10 cellular contexts compared by ENCODE assay signal in the genomic region with DNA sequence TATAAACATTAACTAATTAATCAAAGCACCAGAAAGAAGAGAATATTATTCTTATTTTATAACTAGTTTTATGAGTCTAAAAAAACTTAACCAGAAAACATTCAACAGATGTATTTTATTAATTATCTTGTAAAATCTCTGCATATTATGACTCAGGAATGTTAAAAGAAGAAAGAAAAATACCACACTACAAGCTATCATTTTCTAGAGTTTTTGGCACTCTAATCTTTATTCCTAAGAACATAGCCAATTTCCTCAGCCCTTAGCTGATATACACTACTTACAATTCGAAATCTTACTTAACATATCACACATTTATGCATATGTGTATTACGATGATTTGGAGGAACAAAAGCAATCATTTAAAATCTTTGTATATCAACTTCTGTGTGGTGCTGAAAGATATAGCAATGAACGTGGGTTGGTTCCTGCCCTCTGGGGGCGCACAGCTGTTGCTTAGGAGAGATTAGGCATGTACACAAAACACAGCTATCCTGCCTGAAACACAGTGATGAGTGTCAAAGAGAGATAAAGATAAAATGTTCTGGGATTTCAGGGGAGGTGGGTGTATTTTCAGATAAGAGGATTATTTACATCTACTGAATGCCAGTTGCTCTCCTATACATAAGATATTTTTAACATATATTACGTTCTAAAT.
A peak's percentile ranks its signal among the peaks of the same experiment; 100 is the strongest.
DNase-seq lines count a peak whose midpoint lies in the region; ATAC-seq and TF ChIP-seq lines count a peak whose summit lies in the region.
"Had no signal": no experiment of that assay in that cellular context is flagged by ENCODE, and none has a peak within 500 bp of the region (broad histone marks: within the 10 kb centered on the region; RNA-seq: fewer than 3 reads in every experiment).

No MANE protein-coding gene starts in this region.

- H3K9me3 Mint-ChIP-seq in T-helper 1 cell treated with Interleukin-12 subunit alpha and Interleukin-12 subunit beta and Interleukin-4 antibody, amounts not matched to agents 30 μg/mL and 1 μg/mL, for 36 hours: no peaks in the 10 kb centered on the region
- H3K9me3 Mint-ChIP-seq in endothelial cell (ENCODE audit: unreplicated experiment): no peaks in the 10 kb centered on the region
- no peaks in the 10 kb centered on the region for H3K9me3 Mint-ChIP-seq in neural crest cell

- H3K36me3 Mint-ChIP-seq in T-helper 1 cell treated with Interleukin-12 subunit alpha and Interleukin-12 subunit beta and Interleukin-4 antibody, amounts not matched to agents 30 μg/mL and 1 μg/mL, for 36 hours (ENCODE audit: low read depth): peaks cover 38% of the 10 kb centered on the region
- H3K36me3 Mint-ChIP-seq in endothelial cell (ENCODE audit: low read depth, unreplicated experiment): no peaks in the 10 kb centered on the region
- peaks cover 5% of the 10 kb centered on the region for H3K36me3 Mint-ChIP-seq in neural crest cell (ENCODE audit: low read depth)

- TF ChIP-seq CTCF in endothelial cell (IDR thresholded peaks at IDR 0.05; ENCODE audit: unreplicated experiment): no peak
- TF ChIP-seq CTCF in neural crest cell (conservative IDR thresholded peaks at IDR 0.05): peak; percentile 20

- no peaks in the 10 kb centered on the region for H3K27me3 Mint-ChIP-seq in T-helper 1 cell treated with Interleukin-12 subunit alpha and Interleukin-12 subunit beta and Interleukin-4 antibody, amounts not matched to agents 30 μg/mL and 1 μg/mL, for 36 hours (ENCODE audit: low read depth)
- H3K27me3 Mint-ChIP-seq in endothelial cell (ENCODE audit: unreplicated experiment) (no peaks in the 10 kb centered on the region), neural crest cell (ENCODE audit: low read depth) (no peaks in the 10 kb centered on the region)

- peak overlapping the region; percentile 86 for H3K27ac Mint-ChIP-seq in T-helper 1 cell treated with Interleukin-12 subunit alpha and Interleukin-12 subunit beta and Interleukin-4 antibody, amounts not matched to agents 30 μg/mL and 1 μg/mL, for 36 hours
- H3K27ac Mint-ChIP-seq in endothelial cell (ENCODE audit: unreplicated experiment) (peak overlapping the region; percentile 91), neural crest cell (ENCODE audit: unreplicated experiment) (no peak overlapping the region)

- peak overlapping the region; percentile 66 for H3K4me3 Mint-ChIP-seq in T-helper 1 cell treated with Interleukin-12 subunit alpha and Interleukin-12 subunit beta and Interleukin-4 antibody, amounts not matched to agents 30 μg/mL and 1 μg/mL, for 36 hours
- H3K4me3 Mint-ChIP-seq in endothelial cell (ENCODE audit: unreplicated experiment): no peak overlapping the region
- no peak overlapping the region for H3K4me3 Mint-ChIP-seq in neural crest cell

- peaks cover 18% of the 10 kb centered on the region for H3K4me1 Mint-ChIP-seq in T-helper 1 cell treated with Interleukin-12 subunit alpha and Interleukin-12 subunit beta and Interleukin-4 antibody, amounts not matched to agents 30 μg/mL and 1 μg/mL, for 36 hours (ENCODE audit: low read depth)
- H3K4me1 Mint-ChIP-seq in endothelial cell (ENCODE audit: unreplicated experiment) (peaks cover 9% of the 10 kb centered on the region), neural crest cell (no peaks in the 10 kb centered on the region)

- no peak for ATAC-seq in HG02970 (IDR thresholded peaks at IDR 0.05; ENCODE audit: low FRiP score, unreplicated experiment)
- no peak for ATAC-seq in GM18519 (IDR thresholded peaks at IDR 0.05; ENCODE audit: low FRiP score, unreplicated experiment)
- ATAC-seq: esophagus mucosa had no signal

- peak; percentile 66 for DNase-seq in CMK (ENCODE audit: low read depth)
- DNase-seq in endothelial cell (ENCODE audit: low spot score): peak; percentile 12
- DNase-seq in neural crest cell (ENCODE audit: low read depth, low spot score): no peak
- no peak for DNase-seq in DMS79 treated with DMSO at 0.1 percent for 48 hours (lab: John Stamatoyannopoulos, UW)
- no peak for DNase-seq in medulla oblongata (ENCODE audit: extremely low spot score)
- DNase-seq: MV-4-11 had no signal

Comparison
In these comparisons a context has a peak if more than half of its experiments do, and no peak if none do; other contexts are left out.
1. DNase-seq: peak in CMK (single experiment) and endothelial cell (single experiment); none in neural crest cell (single experiment), DMS79 treated with DMSO at 0.1 percent for 48 hours (single experiment) and medulla oblongata (single experiment).